24 cellular contexts compared by ENCODE assay signal in the genomic region with DNA sequence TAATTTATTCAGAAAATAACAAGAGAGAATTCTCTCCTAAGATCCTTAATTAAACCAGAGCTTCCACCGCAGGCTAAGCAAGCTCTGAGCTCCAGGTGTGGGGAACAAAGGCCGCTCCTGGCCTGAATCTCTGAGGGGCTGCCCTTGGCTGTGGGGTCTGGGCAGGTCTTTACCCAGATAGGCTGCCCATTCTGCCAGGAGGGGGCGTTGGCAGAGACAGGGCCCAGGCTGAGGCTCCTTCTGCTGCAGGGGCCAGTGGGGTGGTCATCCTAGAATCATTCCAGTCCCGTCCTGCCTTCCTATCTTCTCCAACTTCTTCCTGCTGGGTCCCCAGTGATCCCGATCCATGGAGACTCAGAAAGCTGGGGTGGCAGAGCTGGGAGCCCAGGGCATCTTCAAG.
DNase-seq lines count a peak whose midpoint lies in the region; ATAC-seq, FAIRE-seq and TF ChIP-seq lines count a peak whose summit lies in the region.
"Had no signal": no experiment of that assay in that cellular context is flagged by ENCODE, and none has a peak within 500 bp of the region (broad histone marks: within the 10 kb centered on the region; RNA-seq: fewer than 3 reads in every experiment).

No MANE protein-coding gene starts in this region.

- no peaks in the 10 kb centered on the region for H3K9me3 ChIP-seq in HCT116 (ENCODE audit: control insufficient read depth in 1 of 2, insufficient read depth in 1 of 2, low read depth in 1 of 2, low read length in 2 of 2)
- no peaks in the 10 kb centered on the region for H3K9me3 ChIP-seq in WERI-Rb-1 (ENCODE audit: severe bottlenecking)
- no peaks in the 10 kb centered on the region for H3K9me3 ChIP-seq in neural progenitor cell (ENCODE audit: low read depth)
- H3K9me3 ChIP-seq: thoracic aorta had no signal

- no peaks in the 10 kb centered on the region for H3K79me2 ChIP-seq in HCT116 (ENCODE audit: insufficient read depth, low read length)
- no peaks in the 10 kb centered on the region for H3K79me2 ChIP-seq in neural progenitor cell (ENCODE audit: low read depth)

- CTCF ChIA-PET in HCT116 (lab: Charles Lee), result no interaction called here

- BruUV-seq in HCT116 (replicated peaks; lab: Mats Ljungman, UMichigan), result no TSS peak

- TF ChIP-seq CTCF in GM06990 (IDR thresholded peaks at IDR 0.05; ENCODE audit: insufficient read depth, low read length, poor library complexity, severe bottlenecking) (peak; percentile 42), HCT116 (IDR thresholded peaks at IDR 0.05 in 2 of 3, conservative IDR thresholded peaks at IDR 0.05 in 1 of 3; ENCODE audit: borderline replicate concordance in 1 of 3, insufficient read depth in 1 of 3, low read depth in 2 of 3, low read length in 2 of 3) (peak in 2 of 3 experiments; percentile 46 to 51; a peak in 4 of 6 replicates), WERI-Rb-1 (IDR thresholded peaks at IDR 0.05; ENCODE audit: low read depth, low read length) (peak; percentile 24; the same call in 1 of the 2 replicates), neural progenitor cell (IDR thresholded peaks at IDR 0.05) (peak; percentile 55)

- intact Hi-C loops in HCT116 (cut with micrococcal nuclease), result no loop called here

- H3K27me3 ChIP-seq in GM06990 (replicated peaks; ENCODE audit: control insufficient read depth, insufficient read depth, low read length), result no peaks in the 10 kb centered on the region
- H3K27me3 ChIP-seq in HCT116 (ENCODE audit: insufficient read depth, low read length), result no peaks in the 10 kb centered on the region
- no peaks in the 10 kb centered on the region for H3K27me3 ChIP-seq in WERI-Rb-1 (ENCODE audit: insufficient read depth, low read depth, severe bottlenecking)
- no peaks in the 10 kb centered on the region for H3K27me3 ChIP-seq in neural progenitor cell

- H4K20me1 ChIP-seq in HCT116 (ENCODE audit: insufficient read depth), result no peaks in the 10 kb centered on the region
- no peaks in the 10 kb centered on the region for H4K20me1 ChIP-seq in neural progenitor cell (ENCODE audit: low read depth)

- no peak overlapping the region for H3K27ac Mint-ChIP-seq in neural progenitor cell
- H3K27ac Mint-ChIP-seq in stimulated activated effector memory CD8-positive, alpha-beta T cell treated with anti-CD3 and anti-CD28 coated beads, Interleukin-12 subunit alpha, Interleukin-12 subunit beta, amount 100 ng/mL, for 72 hours, result no peak overlapping the region
- H3K27ac Mint-ChIP-seq: activated naive CD8-positive, alpha-beta T cell; activated T-helper 17 cell treated with anti-CD3 and anti-CD28 coated beads, Interleukin-2, amount 50 U/mL, for 72 hours; CD8-positive, alpha-beta T cell; effector memory CD8-positive, alpha-beta T cell; stimulated activated memory B cell treated with anti-CD40 and anti-IgM and Interleukin-4, amounts not matched to agents 10 μg/mL and 1 μg/mL and 100 μg/mL, for 72 hours; T-cell had no signal

- H3K9me3 Mint-ChIP-seq in neural progenitor cell, result no peaks in the 10 kb centered on the region
- no peaks in the 10 kb centered on the region for H3K9me3 Mint-ChIP-seq in stimulated activated effector memory CD8-positive, alpha-beta T cell treated with anti-CD3 and anti-CD28 coated beads, Interleukin-12 subunit alpha, Interleukin-12 subunit beta, amount 100 ng/mL, for 72 hours
- H3K9me3 Mint-ChIP-seq: activated T-helper 17 cell treated with anti-CD3 and anti-CD28 coated beads, Interleukin-2, amount 50 U/mL, for 72 hours; CD8-positive, alpha-beta T cell; effector memory CD8-positive, alpha-beta T cell; stimulated activated memory B cell treated with anti-CD40 and anti-IgM and Interleukin-4, amounts not matched to agents 10 μg/mL and 1 μg/mL and 100 μg/mL, for 72 hours; T-cell had no signal

- H2AFZ ChIP-seq in HCT116 (ENCODE audit: low read depth, low read length, poor library complexity, severe bottlenecking), result no peak overlapping the region
- no peak overlapping the region for H2AFZ ChIP-seq in neural progenitor cell (replicated peaks)

- POLR2A ChIA-PET in HCT116 (lab: Charles Lee), result no interaction called here

- no peak for FAIRE-seq in HTR-8/SVneo (lab: Jason Lieb, UNC)
- FAIRE-seq: astrocyte had no signal

- H3K4me3 ChIP-seq in GM06990 (replicated peaks; ENCODE audit: low read depth, low read length), result no peak overlapping the region
- no peak overlapping the region for H3K4me3 ChIP-seq in HCT116 (replicated peaks in 1 of 2; ENCODE audit: low read depth in 1 of 2, low read length in 2 of 2)
- H3K4me3 ChIP-seq in WERI-Rb-1 (ENCODE audit: low read depth, low read length), result no peak overlapping the region
- no peak overlapping the region for H3K4me3 ChIP-seq in neural progenitor cell
- H3K4me3 ChIP-seq: thoracic aorta had no signal

- peaks cover 4% of the 10 kb centered on the region for H3F3A ChIP-seq in neural progenitor cell (ENCODE audit: low read depth)

- peak; percentile 78 for ATAC-seq in HCT116
- ATAC-seq in stimulated activated effector memory CD8-positive, alpha-beta T cell treated with anti-CD3 and anti-CD28 coated beads, Interleukin-12 subunit alpha, Interleukin-12 subunit beta, amount 100 ng/mL, for 72 hours, result no peak
- ATAC-seq: activated T-helper 17 cell treated with anti-CD3 and anti-CD28 coated beads, Interleukin-2, amount 50 U/mL, for 72 hours; CD8-positive, alpha-beta T cell; effector memory CD8-positive, alpha-beta T cell; Right ventricle myocardium inferior; sciatic nerve; stimulated activated memory B cell treated with anti-CD40 and anti-IgM and Interleukin-4, amounts not matched to agents 10 μg/mL and 1 μg/mL and 100 μg/mL, for 72 hours; T-cell had no signal

- H3K4me1 ChIP-seq in HCT116 (ENCODE audit: control insufficient read depth in 1 of 2, insufficient read depth in 2 of 2, low read length in 2 of 2) (no peaks in the 10 kb centered on the region; a peak in 1 of 4 replicates), neural progenitor cell (peaks cover 19% of the 10 kb centered on the region)

- no peak overlapping the region for H3K27ac ChIP-seq in HCT116 (ENCODE audit: low read depth, low read length)
- no peak overlapping the region for H3K27ac ChIP-seq in WERI-Rb-1
- no peak overlapping the region for H3K27ac ChIP-seq in neural progenitor cell
- H3K27ac ChIP-seq: KMS-11, thoracic aorta had no signal

- no peak; the same call in none of the 2 replicates for TF ChIP-seq RAD21 in HCT116 (IDR thresholded peaks at IDR 0.05; ENCODE audit: low read depth)

- DNase-seq in GM06990 (ENCODE audit: extremely low read depth, insufficient read length) (no peak), HCT116 (ENCODE audit: low read depth, low spot score) (no peak), WERI-Rb-1 (no peak), neural progenitor cell (ENCODE audit: low spot score) (peak; percentile 50), ecto neural progenitor cell (ENCODE audit: low spot score) (no peak), NCI-H748 treated with DMSO at 0.1 percent for 48 hours (lab: John Stamatoyannopoulos, UW) (no peak), HTR-8/SVneo (ENCODE audit: insufficient read length, low spot score) (no peak)
- no peak for DNase-seq in stimulated activated effector memory CD8-positive, alpha-beta T cell treated with anti-CD3 and anti-CD28 coated beads, Interleukin-12 subunit alpha, Interleukin-12 subunit beta, amount 100 ng/mL, for 72 hours (ENCODE audit: low spot score in 2 of 2)
- DNase-seq: activated CD4-positive, alpha-beta T cell treated with anti-CD3 and anti-CD28 coated beads for 48 hours; CD8-positive, alpha-beta T cell; DND-41; effector memory CD8-positive, alpha-beta T cell; NCI-H1092; NCI-H2029; NCI-H446 treated with DMSO at 0.1 percent for 48 hours; T-cell had no signal

- H3K9ac ChIP-seq in HCT116 (ENCODE audit: low read length), result no peak overlapping the region
- no peak overlapping the region for H3K9ac ChIP-seq in neural progenitor cell
- H3K9ac ChIP-seq: KMS-11 had no signal

- H3K4me2 ChIP-seq in HCT116 (ENCODE audit: low read length), result no peak overlapping the region
- H3K4me2 ChIP-seq in neural progenitor cell, result no peak overlapping the region
- H3K4me2 ChIP-seq: KMS-11 had no signal

- H3K36me3 Mint-ChIP-seq in neural progenitor cell, result no peaks in the 10 kb centered on the region
- H3K36me3 Mint-ChIP-seq in stimulated activated effector memory CD8-positive, alpha-beta T cell treated with anti-CD3 and anti-CD28 coated beads, Interleukin-12 subunit alpha, Interleukin-12 subunit beta, amount 100 ng/mL, for 72 hours, result no peaks in the 10 kb centered on the region
- H3K36me3 Mint-ChIP-seq: activated naive CD8-positive, alpha-beta T cell; CD8-positive, alpha-beta T cell; stimulated activated memory B cell treated with anti-CD40 and anti-IgM and Interleukin-4, amounts not matched to agents 10 μg/mL and 1 μg/mL and 100 μg/mL, for 72 hours; T-cell had no signal

- H3K36me3 ChIP-seq in GM06990 (ENCODE audit: control insufficient read depth, insufficient read depth, low read length) (no peaks in the 10 kb centered on the region), HCT116 (ENCODE audit: control insufficient read depth in 1 of 2, insufficient read depth in 2 of 2, low read length in 2 of 2) (no peaks in the 10 kb centered on the region), WERI-Rb-1 (no peaks in the 10 kb centered on the region), neural progenitor cell (no peaks in the 10 kb centered on the region)
- H3K36me3 ChIP-seq: thoracic aorta had no signal

- no peak overlapping the region for H3K4me3 Mint-ChIP-seq in neural progenitor cell
- no peak overlapping the region for H3K4me3 Mint-ChIP-seq in stimulated activated effector memory CD8-positive, alpha-beta T cell treated with anti-CD3 and anti-CD28 coated beads, Interleukin-12 subunit alpha, Interleukin-12 subunit beta, amount 100 ng/mL, for 72 hours
- H3K4me3 Mint-ChIP-seq: activated naive CD8-positive, alpha-beta T cell; activated T-helper 17 cell treated with anti-CD3 and anti-CD28 coated beads, Interleukin-2, amount 50 U/mL, for 72 hours; CD8-positive, alpha-beta T cell; effector memory CD8-positive, alpha-beta T cell; stimulated activated memory B cell treated with anti-CD40 and anti-IgM and Interleukin-4, amounts not matched to agents 10 μg/mL and 1 μg/mL and 100 μg/mL, for 72 hours; T-cell had no signal

- TF ChIP-seq POLR2A in HCT116 (IDR thresholded peaks at IDR 0.05; ENCODE audit: borderline replicate concordance, extremely low read depth, insufficient read depth, insufficient read length), result no peak

- H3K9me2 ChIP-seq in HCT116 (ENCODE audit: insufficient read depth), result no peaks in the 10 kb centered on the region

- H3K27me3 Mint-ChIP-seq in neural progenitor cell (ENCODE audit: insufficient read depth, low read depth), result peaks cover 7% of the 10 kb centered on the region

- H3K4me1 Mint-ChIP-seq in neural progenitor cell, result peaks cover 46% of the 10 kb centered on the region
- H3K4me1 Mint-ChIP-seq in stimulated activated effector memory CD8-positive, alpha-beta T cell treated with anti-CD3 and anti-CD28 coated beads, Interleukin-12 subunit alpha, Interleukin-12 subunit beta, amount 100 ng/mL, for 72 hours, result peaks cover 5% of the 10 kb centered on the region
- H3K4me1 Mint-ChIP-seq: activated T-helper 17 cell treated with anti-CD3 and anti-CD28 coated beads, Interleukin-2, amount 50 U/mL, for 72 hours; stimulated activated memory B cell treated with anti-CD40 and anti-IgM and Interleukin-4, amounts not matched to agents 10 μg/mL and 1 μg/mL and 100 μg/mL, for 72 hours; T-cell had no signal

- RAD21 ChIA-PET in HCT116 (lab: Charles Lee; ENCODE audit: low non-redundant PET in 1 of 2, low total read pairs in 2 of 2, uncharacterized antibody in 2 of 2, unreplicated experiment in 2 of 2), result no interaction called here
